25 cellular contexts compared by ENCODE assay signal in the genomic region with DNA sequence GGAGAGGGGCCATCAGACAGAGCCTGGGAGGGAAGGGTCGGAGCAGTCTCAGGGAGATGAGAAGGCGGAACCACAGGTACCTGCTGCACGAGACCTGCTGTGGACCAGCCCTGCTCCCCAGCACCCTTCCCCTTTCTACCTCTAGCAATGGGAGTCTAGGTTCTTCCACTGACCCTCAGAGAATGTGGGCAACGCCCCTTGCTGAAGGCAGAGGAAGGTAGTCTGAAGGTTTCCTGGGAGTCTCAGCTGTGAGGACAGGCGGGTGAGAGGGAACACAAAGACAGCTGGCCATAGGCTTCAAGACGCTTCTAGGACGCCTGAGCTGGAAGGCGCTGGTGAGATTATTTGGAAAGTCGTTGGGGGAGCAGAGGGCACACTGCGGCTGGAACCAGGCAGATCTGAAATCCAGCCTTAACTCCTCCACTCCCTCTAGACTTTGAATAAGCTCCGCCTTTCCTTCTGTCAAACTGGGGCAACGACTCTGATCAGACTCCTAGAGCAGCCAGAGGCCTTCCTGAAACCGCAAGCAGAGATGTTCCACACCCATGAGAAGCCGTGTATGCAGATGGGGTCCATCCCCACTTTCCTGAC. TPM values are rescaled to one million over a fixed set of nuclear protein-coding genes. Genes with fewer than 3 reads are reported as not detected.
A peak's percentile ranks its signal among the peaks of the same experiment; 100 is the strongest.
DNase-seq lines count a peak whose midpoint lies in the region; ATAC-seq, FAIRE-seq and TF ChIP-seq lines count a peak whose summit lies in the region.
"Had no signal": no experiment of that assay in that cellular context is flagged by ENCODE, and none has a peak within 500 bp of the region (broad histone marks: within the 10 kb centered on the region; RNA-seq: fewer than 3 reads in every experiment).

No MANE protein-coding gene starts in this region.

- 82% methylated on average over 14 of the region's 14 CpGs for WGBS in prostate gland
- 93% methylated on average over 11 of the region's 14 CpGs for WGBS in HepG2 (ENCODE audit: low lambda C conversion rate)

- H3K27me3 ChIP-seq in prostate gland (replicated peaks; ENCODE audit: insufficient read depth) (no peaks in the 10 kb centered on the region), HepG2 (ENCODE audit: control insufficient read depth in 1 of 2, insufficient read depth in 2 of 2, low read length in 2 of 2) (no peaks in the 10 kb centered on the region)
- H3K27me3 ChIP-seq: ascending aorta, left lung, uterus had no signal

- no peaks in the 10 kb centered on the region for H3K36me3 Mint-ChIP-seq in IgD-negative memory B cell
- H3K36me3 Mint-ChIP-seq: CD8-positive, alpha-beta T cell; immature natural killer cell had no signal

- TF ChIP-seq CTCF in prostate gland (IDR thresholded peaks at IDR 0.05), result no peak
- TF ChIP-seq CTCF in HepG2 (CRISPR knock-in tag; IDR thresholded peaks at IDR 0.05), result no peak

- H3K9ac ChIP-seq in HepG2 (ENCODE audit: insufficient read depth, low read depth, low read length), result no peak overlapping the region
- H3K9ac ChIP-seq: SK-N-SH had no signal

- peaks cover 33 to 45% (median 42%) of the 10 kb centered on the region in 3 donors for H3K4me1 Mint-ChIP-seq in IgD-negative memory B cell
- H3K4me1 Mint-ChIP-seq: immature natural killer cell had no signal

- H3K27ac ChIP-seq in prostate gland, result peak overlapping the region; percentile 34 to 89
- no peak overlapping the region for H3K27ac ChIP-seq in HepG2 (ENCODE audit: extremely low read length, insufficient read depth, low read length)
- H3K27ac ChIP-seq: ascending aorta, left lung, RWPE1, uterus had no signal

- no peak for FAIRE-seq in HepG2 (lab: Jason Lieb, UNC)
- FAIRE-seq: GM12878 had no signal

- no peaks in the 10 kb centered on the region for H3K27me3 Mint-ChIP-seq in IgD-negative memory B cell

- CTCF ChIA-PET in HepG2 (lab: Yijun Ruan, JAX; ENCODE audit: low intra/inter-chr PET ratio, low total read pairs), result no interaction called here

- no peaks in the 10 kb centered on the region for H3K9me3 Mint-ChIP-seq in IgD-negative memory B cell
- H3K9me3 Mint-ChIP-seq: CD8-positive, alpha-beta T cell; central memory CD8-positive, alpha-beta T cell; nephron had no signal

- BruUV-seq in HepG2 (replicated peaks; lab: Mats Ljungman, UMichigan), result no TSS peak

- in situ Hi-C loops in HepG2 (cut with HindIII; ENCODE audit: extremely low pct_ligation_motif_present, low pct_unique_long_range_greater_than_20kb), result no loop called here

- TF ChIP-seq RAD21 in HepG2 (CRISPR knock-in tag; IDR thresholded peaks at IDR 0.05), result no peak

- H3K4me1 ChIP-seq in prostate gland (replicated peaks) (peaks cover 17% of the 10 kb centered on the region), HepG2 (ENCODE audit: insufficient read depth, low read length) (peaks cover 38% of the 10 kb centered on the region)
- H3K4me1 ChIP-seq: uterus had no signal

- H3K9me3 ChIP-seq in prostate gland, result no peaks in the 10 kb centered on the region
- no peaks in the 10 kb centered on the region for H3K9me3 ChIP-seq in HepG2 (ENCODE audit: low read length)
- H3K9me3 ChIP-seq: ascending aorta, left lung, SK-N-SH, uterus had no signal

- H3K4me3 ChIP-seq in prostate gland (no peak overlapping the region), HepG2 (replicated peaks in 1 of 3; ENCODE audit: insufficient read depth in 1 of 3, low read depth in 2 of 3, low read length in 3 of 3) (no peak overlapping the region)
- H3K4me3 ChIP-seq: ascending aorta, GM12878, left lung, uterus had no signal

- intact Hi-C loops in prostate gland (cut with DNase I) (loop anchor here (5.0 to 10.0 kb wide), 2 partner anchors 315 to 433 kb away; no protein-coding TSS in a partner anchor), HepG2 (cut with micrococcal nuclease; ENCODE audit: unreplicated experiment) (no loop called here)

- H3K4me3 Mint-ChIP-seq in IgD-negative memory B cell, result no peak overlapping the region
- H3K4me3 Mint-ChIP-seq: CD8-positive, alpha-beta T cell; central memory CD8-positive, alpha-beta T cell; immature natural killer cell; nephron had no signal

- H3K36me3 ChIP-seq in prostate gland, result peaks cover 15 to 29% of the 10 kb centered on the region in 2 donors
- peaks cover 0 to 1% of the 10 kb centered on the region in 2 experiments; a peak in 1 of 5 replicates for H3K36me3 ChIP-seq in HepG2 (replicated peaks in 1 of 2; ENCODE audit: control insufficient read depth in 1 of 2, insufficient read depth in 2 of 2, low read length in 2 of 2)
- H3K36me3 ChIP-seq: left lung, uterus had no signal

- POLR2A ChIA-PET in HepG2 (lab: Yijun Ruan, JAX), result no interaction called here

- peak; percentile 64 for DNase-seq in D341Med (ENCODE audit: low spot score)
- DNase-seq in cerebellar cortex (ENCODE audit: low spot score), result peak; percentile 67
- no peak for DNase-seq in prostate gland (ENCODE audit: low spot score)
- no peak for DNase-seq in NCI-H748 treated with DMSO at 0.1 percent for 48 hours (lab: John Stamatoyannopoulos, UW)
- DNase-seq in HepG2 (ENCODE audit: low spot score), result no peak
- no peak for DNase-seq in activated CD4-positive, CD25-positive, alpha-beta regulatory T cell (lab: John Stamatoyannopoulos, UW)
- no peak for DNase-seq in NCI-H2107 treated with DMSO at 0.1 percent for 48 hours (lab: John Stamatoyannopoulos, UW; ENCODE audit: unreplicated experiment)
- DNase-seq: activated naive CD4-positive, alpha-beta T cell treated with anti-CD3 and anti-CD28 coated beads, Interleukin-2, amount 50 U/mL, for 16 hours; activated T-cell treated with anti-CD3 and anti-CD28 coated beads, Interleukin-2, amount 50 U/mL, for 48 hours; CD8-positive, alpha-beta T cell; DMS79 treated with DMSO at 0.1 percent for 48 hours; immature natural killer cell; left lung; NCI-H1092 treated with DMSO at 0.1 percent for 48 hours; NCI-H2107; NCI-H510A treated with DMSO at 0.1 percent for 48 hours; uterus had no signal

- TF ChIP-seq EP300 in HepG2 (IDR thresholded peaks at IDR 0.05; ENCODE audit: low read depth in 2 of 2, low read length in 2 of 2), result no peak
- no peak for TF ChIP-seq EP300 in HepG2 (CRISPR knock-in tag; IDR thresholded peaks at IDR 0.05; ENCODE audit: borderline replicate concordance)

- H4K20me1 ChIP-seq in HepG2 (ENCODE audit: insufficient read depth, low read length), result no peaks in the 10 kb centered on the region

- H3K4me2 ChIP-seq in HepG2 (ENCODE audit: low read depth, low read length), result no peak overlapping the region
- H3K4me2 ChIP-seq: SK-N-SH had no signal

- H3K27ac Mint-ChIP-seq in IgD-negative memory B cell, result peak overlapping the region in 2 of 3 donors; percentile 13 to 73
- H3K27ac Mint-ChIP-seq: CD8-positive, alpha-beta T cell; immature natural killer cell had no signal

- TF ChIP-seq POLR2A in prostate gland (IDR thresholded peaks at IDR 0.05) (no peak), HepG2 (IDR thresholded peaks at IDR 0.05; ENCODE audit: insufficient read depth in 1 of 2, low read depth in 2 of 2, low read length in 2 of 2) (no peak)

- H3K79me2 ChIP-seq in HepG2 (ENCODE audit: insufficient read depth, low read length), result no peaks in the 10 kb centered on the region

- no peak overlapping the region for H2AFZ ChIP-seq in HepG2 (ENCODE audit: low read length)

- ATAC-seq in HepG2, result no peak
- ATAC-seq: activated CD4-positive, CD25-positive, alpha-beta regulatory T cell treated with anti-CD3 and anti-CD28 coated beads, Interleukin-2, amount 50 U/mL, for 24 hours; CD8-positive, alpha-beta T cell; GM12878; left lung had no signal

RNA-seq across cellular contexts. Expression of a gene that starts 18.1 kb away (rescaled TPM):
- polyA plus RNA-seq in IgD-negative memory B cell (1.9 TPM), HepG2 (2011; rRNA removed) (4.1 and 7.3 TPM in 2 replicates)
- total RNA-seq in prostate gland (1,000 to 10,000 TPM in 1 of 2 donors, 100 to 1,000 TPM in 1; 505 to 1,326 TPM), HepG2 (2016; rRNA removed; fragmentation: Illumina TruSeq; extraction: Trizol) (1.9 and 3.4 TPM in 2 replicates)
- 0.97 and 1.2 TPM in 2 replicates for total RNA-seq in HepG2 (2016; cell fraction: cytosol; rRNA removed; fragmentation: Illumina TruSeq; extraction: Trizol; ENCODE audit: low read depth)
- total RNA-seq in HepG2 (2016; cell fraction: insoluble cytoplasmic fraction; rRNA removed; fragmentation: Illumina TruSeq; extraction: Trizol), result 1.8 and 4.0 TPM in 2 replicates
- 2.7 and 3.3 TPM in 2 replicates for total RNA-seq in HepG2 (2016; cell fraction: membrane; rRNA removed; fragmentation: Illumina TruSeq; extraction: Trizol)
- total RNA-seq in HepG2 (2016; cell fraction: nucleus; rRNA removed; fragmentation: Illumina TruSeq; extraction: Trizol), result 2.3 and 3.7 TPM in 2 replicates
- 4.4 TPM in 2 replicates for polyA plus RNA-seq in HepG2 (2011; cell fraction: cytosol; rRNA removed)
- 7.3 and 8.6 TPM in 2 replicates for polyA plus RNA-seq in HepG2 (2011; cell fraction: nucleus; rRNA removed)
- 4.0 and 4.7 TPM in 2 replicates for polyA plus RNA-seq in HepG2 (2012)
- polyA plus RNA-seq in HepG2 (2016; cell fraction: cytosol; fragmentation: Illumina TruSeq; extraction: Trizol; ENCODE audit: low read depth), result 0.65 and 0.73 TPM in 2 replicates
- 2.0 and 2.1 TPM in 2 replicates for polyA plus RNA-seq in HepG2 (2016; cell fraction: insoluble cytoplasmic fraction; fragmentation: Illumina TruSeq; extraction: Trizol; ENCODE audit: low read depth)
- 2.1 TPM in 2 replicates for polyA plus RNA-seq in HepG2 (2016; cell fraction: membrane; fragmentation: Illumina TruSeq; extraction: Trizol; ENCODE audit: low read depth)
- polyA plus RNA-seq in HepG2 (2016; cell fraction: nucleus; fragmentation: Illumina TruSeq; extraction: Trizol; ENCODE audit: insufficient read depth, low read depth), result 5.1 and 6.0 TPM in 2 replicates
- 1.8 and 9.9 TPM in 2 replicates for polyA minus RNA-seq in HepG2 (2011; rRNA and poly(A)+ RNA removed; ENCODE audit: low replicate concordance)
- 3.3 and 3.4 TPM in 2 replicates for polyA minus RNA-seq in HepG2 (2011; cell fraction: cytosol; rRNA and poly(A)+ RNA removed)
- polyA minus RNA-seq in HepG2 (2011; cell fraction: nucleus; rRNA and poly(A)+ RNA removed), result 2.5 and 2.7 TPM in 2 replicates
- polyA plus RNA-seq: immature natural killer cell had no signal

RNA-seq across cellular contexts. Expression of a gene that starts 30.4 kb away (rescaled TPM):
- polyA plus RNA-seq in IgD-negative memory B cell (4.7 TPM), HepG2 (2011; rRNA removed) (6.8 and 8.3 TPM in 2 replicates)
- total RNA-seq in prostate gland (10 to 100 TPM; 58.8 to 62.7 TPM), HepG2 (2016; rRNA removed; fragmentation: Illumina TruSeq; extraction: Trizol) (13.1 and 15.0 TPM in 2 replicates)
- total RNA-seq in HepG2 (2016; cell fraction: cytosol; rRNA removed; fragmentation: Illumina TruSeq; extraction: Trizol; ENCODE audit: low read depth), result 17.4 and 18.2 TPM in 2 replicates
- total RNA-seq in HepG2 (2016; cell fraction: insoluble cytoplasmic fraction; rRNA removed; fragmentation: Illumina TruSeq; extraction: Trizol), result 12.5 and 14.4 TPM in 2 replicates
- total RNA-seq in HepG2 (2016; cell fraction: membrane; rRNA removed; fragmentation: Illumina TruSeq; extraction: Trizol), result 27.6 and 35.3 TPM in 2 replicates
- total RNA-seq in HepG2 (2016; cell fraction: nucleus; rRNA removed; fragmentation: Illumina TruSeq; extraction: Trizol), result 14.7 and 15.8 TPM in 2 replicates
- polyA plus RNA-seq in HepG2 (2011; cell fraction: cytosol; rRNA removed), result 2.3 and 3.5 TPM in 2 replicates
- polyA plus RNA-seq in HepG2 (2011; cell fraction: nucleus; rRNA removed), result 11.0 and 12.1 TPM in 2 replicates
- polyA plus RNA-seq in HepG2 (2012), result 9.9 and 11.2 TPM in 2 replicates
- 9.0 and 9.8 TPM in 2 replicates for polyA plus RNA-seq in HepG2 (2016; cell fraction: cytosol; fragmentation: Illumina TruSeq; extraction: Trizol; ENCODE audit: low read depth)
- polyA plus RNA-seq in HepG2 (2016; cell fraction: insoluble cytoplasmic fraction; fragmentation: Illumina TruSeq; extraction: Trizol; ENCODE audit: low read depth), result 12.2 TPM in 2 replicates
- polyA plus RNA-seq in HepG2 (2016; cell fraction: membrane; fragmentation: Illumina TruSeq; extraction: Trizol; ENCODE audit: low read depth), result 15.0 TPM in 2 replicates
- polyA plus RNA-seq in HepG2 (2016; cell fraction: nucleus; fragmentation: Illumina TruSeq; extraction: Trizol; ENCODE audit: insufficient read depth, low read depth), result 20.1 and 20.3 TPM in 2 replicates
- polyA minus RNA-seq in HepG2 (2011; rRNA and poly(A)+ RNA removed; ENCODE audit: low replicate concordance), result 12.0 and 30.8 TPM in 2 replicates
- 11.9 and 12.8 TPM in 2 replicates for polyA minus RNA-seq in HepG2 (2011; cell fraction: cytosol; rRNA and poly(A)+ RNA removed)
- 21.0 and 22.3 TPM in 2 replicates for polyA minus RNA-seq in HepG2 (2011; cell fraction: nucleus; rRNA and poly(A)+ RNA removed)

Comparison
In these comparisons a context has a peak if more than half of its experiments do, and no peak if none do; other contexts are left out.
1. DNase-seq: peak in D341Med (single experiment) and cerebellar cortex (single experiment); none in prostate gland (single experiment), NCI-H748 treated with DMSO at 0.1 percent for 48 hours (single experiment), HepG2 (single experiment), activated CD4-positive, CD25-positive, alpha-beta regulatory T cell (0 of 4) and NCI-H2107 treated with DMSO at 0.1 percent for 48 hours (single experiment).
2. RNA of a gene that starts 18.1 kb away (total RNA-seq): 505 to 1,326 TPM in prostate gland; 0.97 to 4.0 TPM in HepG2; every median in the first group is over 100 times any median in the second.